23 cellular contexts compared by ENCODE assay signal in the genomic region with DNA sequence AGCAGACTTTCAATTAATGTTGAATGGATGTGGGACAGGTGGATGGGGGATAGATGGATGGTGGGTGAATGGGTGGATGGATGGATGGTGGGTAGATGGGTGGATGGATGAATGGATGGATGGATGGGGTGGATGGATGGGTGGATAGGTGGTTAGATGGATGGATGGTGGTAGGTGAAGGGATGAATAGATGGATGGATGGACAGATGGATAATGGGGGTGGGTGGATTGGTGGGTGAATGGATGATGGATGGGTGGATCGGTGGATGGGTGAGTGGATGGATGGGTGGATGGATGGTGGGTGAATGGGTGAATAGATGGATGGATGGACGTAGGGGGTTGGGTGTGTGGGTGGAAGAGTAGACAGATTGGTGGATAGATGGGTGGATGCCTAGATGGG.
"Had no signal": no experiment of that assay in that cellular context is flagged by ENCODE, and none has a peak within 500 bp of the region (broad histone marks: within the 10 kb centered on the region; RNA-seq: fewer than 3 reads in every experiment).

No MANE protein-coding gene starts in this region.

- ATAC-seq: activated CD4-positive, CD25-positive, alpha-beta regulatory T cell treated with anti-CD3 and anti-CD28 coated beads, Interleukin-2, amount 50 U/mL, for 24 hours; activated T-cell treated with anti-CD3 and anti-CD28 coated beads, Interleukin-2, amount 50 U/mL, for 4 hours; esophagus mucosa; foreskin keratinocyte; heart left ventricle; right lobe of liver had no signal

- H3K36me3 Mint-ChIP-seq: activated naive CD8-positive, alpha-beta T cell; mesothelial cell of epicardium; naive B cell had no signal

- H3K4me3 ChIP-seq: heart left ventricle, right lobe of liver, stomach, thyroid gland had no signal

- H3K27me3 ChIP-seq: foreskin keratinocyte, heart left ventricle, right lobe of liver, stomach, thyroid gland had no signal

- H3K9me3 Mint-ChIP-seq: activated CD4-positive, alpha-beta memory T cell treated with anti-CD3 and anti-CD28 coated beads, Interleukin-2, amount 10 ng/mL, durations not matched to agents 7 days and 5 days; activated T-cell treated with anti-CD3 and anti-CD28 coated beads, Interleukin-2, amount 50 U/mL, for 4 hours; activated T-helper 2 cell treated with anti-CD3 and anti-CD28 coated beads, Interferon-gamma antibody, Interleukin-2, Interleukin-4, amounts not matched to agents 10 μg/mL and 5 μg/mL and 100 μg/mL, durations not matched to agents 14 hours and 24 hours and 36 hours; dendritic cell treated with granulocyte-macrophage colony-stimulating factor and Interleukin-4, amounts not matched to agents 40 ng/mL and 50 ng/mL, for 4 days; endodermal cell had no signal

- H3K27ac ChIP-seq: foreskin keratinocyte, heart left ventricle, right lobe of liver, thyroid gland, VCaP had no signal

- H3K4me1 ChIP-seq: foreskin keratinocyte had no signal

- H3K27me3 Mint-ChIP-seq: activated naive CD8-positive, alpha-beta T cell; naive B cell; progenitor cell of endocrine pancreas had no signal

- H3K9me3 ChIP-seq: heart left ventricle, right lobe of liver, stomach, thyroid gland had no signal

- H3K4me3 Mint-ChIP-seq: activated CD4-positive, alpha-beta memory T cell treated with anti-CD3 and anti-CD28 coated beads, Interleukin-2, amount 10 ng/mL, durations not matched to agents 7 days and 5 days; activated naive CD8-positive, alpha-beta T cell; activated T-cell treated with anti-CD3 and anti-CD28 coated beads, Interleukin-2, amount 50 U/mL, for 4 hours; dendritic cell treated with granulocyte-macrophage colony-stimulating factor and Interleukin-4, amounts not matched to agents 40 ng/mL and 50 ng/mL, for 4 days; endodermal cell; mesothelial cell of epicardium had no signal

- DNase-seq: activated CD4-positive, alpha-beta memory T cell treated with anti-CD3 and anti-CD28 coated beads, Interleukin-2, amount 10 ng/mL, durations not matched to agents 7 days and 5 days; activated CD4-positive, alpha-beta T cell treated with anti-CD3 and anti-CD28 coated beads for 48 hours; activated CD8-positive, alpha-beta memory T cell treated with anti-CD3 and anti-CD28 coated beads, Interleukin-2, amount 50 U/mL, for 48 hours; activated naive CD4-positive, alpha-beta T cell; activated T-cell treated with anti-CD3 and anti-CD28 coated beads, Interleukin-2, amount 50 U/mL, for 4 hours; central memory CD4-positive, alpha-beta T cell; endodermal cell; foreskin keratinocyte; heart left ventricle; naive B cell; right lobe of liver; stimulated activated CD4-positive, alpha-beta T cell treated with anti-CD3 and anti-CD28 coated beads, Interleukin-2, amount 100 ng/mL, for 48 hours; stomach; T-helper 9 cell; thyroid gland had no signal

- H3K27ac Mint-ChIP-seq: activated CD4-positive, alpha-beta memory T cell treated with anti-CD3 and anti-CD28 coated beads, Interleukin-2, amount 10 ng/mL, durations not matched to agents 7 days and 5 days; activated T-helper 2 cell treated with anti-CD3 and anti-CD28 coated beads, Interferon-gamma antibody, Interleukin-2, Interleukin-4, amounts not matched to agents 10 μg/mL and 5 μg/mL and 100 μg/mL, durations not matched to agents 14 hours and 24 hours and 36 hours; endodermal cell; progenitor cell of endocrine pancreas had no signal
